Comparison of ENCODE assay signal across 27 cellular contexts in the genomic region with DNA sequence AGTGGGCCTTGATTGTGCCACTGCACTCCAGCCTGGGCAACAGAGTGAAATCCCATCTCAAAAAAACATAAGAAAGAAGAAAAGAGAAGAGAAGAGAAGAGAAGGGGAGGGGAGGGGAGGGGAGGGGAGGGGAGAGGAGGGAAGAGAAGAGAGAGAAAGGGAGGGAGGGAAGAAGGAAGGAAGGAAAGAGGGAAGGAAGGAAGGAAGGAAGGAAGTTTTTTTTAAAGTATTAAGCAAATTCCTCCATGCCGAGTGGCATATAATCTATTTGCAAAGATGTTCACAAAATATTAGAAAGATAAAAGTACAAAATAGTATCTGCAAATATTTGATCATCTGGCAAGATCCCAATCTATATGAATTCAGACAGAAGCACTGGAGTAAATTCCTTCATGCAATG.
"Had no signal": no experiment of that assay in that cellular context is flagged by ENCODE, and none has a peak within 500 bp of the region (broad histone marks: within the 10 kb centered on the region; RNA-seq: fewer than 3 reads in every experiment).

No MANE protein-coding gene starts in this region.

- DNase-seq: stimulated activated CD4-positive, alpha-beta T cell treated with anti-CD3 and anti-CD28 coated beads, Interleukin-2, amount 100 ng/mL, for 48 hours; stimulated activated CD4-positive, alpha-beta T cell treated with anti-CD3 and anti-CD28 coated beads, Interleukin-4, amount 100 ng/mL, for 1 hour; stimulated activated CD4-positive, alpha-beta T cell treated with anti-CD3 and anti-CD28 coated beads, Interleukin-4, amount 100 ng/mL, for 24 hours; stimulated activated CD4-positive, alpha-beta T cell treated with anti-CD3 and anti-CD28 coated beads, Interleukin-4, amount 100 ng/mL, for 4 hours; stimulated activated CD8-positive, alpha-beta memory T cell treated with anti-CD3 and anti-CD28 coated beads, Interleukin-4, amount 100 ng/mL, for 48 hours; stimulated activated naive B cell treated with anti-CD40 and anti-IgM and Interleukin-4, amounts not matched to agents 10 μg/mL and 1 μg/mL and 100 μg/mL, for 72 hours; stimulated activated naive CD4-positive, alpha-beta T cell; stimulated activated naive CD4-positive, alpha-beta T cell treated with Interleukin-2 at 50 U/mL for 16 hours; stimulated activated naive CD8-positive, alpha-beta T cell treated with anti-CD3 and anti-CD28 coated beads, Interleukin-15, amount 100 ng/mL, for 72 hours; stimulated activated naive CD8-positive, alpha-beta T cell treated with anti-CD3 and anti-CD28 coated beads, Interleukin-15, Interleukin-2, amounts not matched to agents 100 U/mL and 50 U/mL, for 24 hours; stomach; substantia nigra; testis; thyroid gland; tibial artery; transverse colon; trophoblast cell; upper lobe of left lung; upper lobe of right lung; uterus had no signal

- H3K4me3 ChIP-seq: stomach, suprapubic skin, testis, thoracic aorta, thyroid gland, tibial artery, tibial nerve, transverse colon, upper lobe of left lung, upper lobe of right lung, uterus, vagina had no signal

- H3K27me3 ChIP-seq: stomach, suprapubic skin, testis, thyroid gland, tibial artery, tibial nerve, transverse colon, upper lobe of left lung, upper lobe of right lung, uterus, vagina had no signal

- H3K27ac ChIP-seq: stomach, suprapubic skin, testis, thoracic aorta, thyroid gland, tibial artery, tibial nerve, transverse colon, upper lobe of left lung, upper lobe of right lung, uterus, vagina had no signal

- H3K4me1 ChIP-seq: stomach, suprapubic skin, testis, thyroid gland, tibial artery, tibial nerve, transverse colon, upper lobe of left lung, upper lobe of right lung, uterus, vagina had no signal

- ATAC-seq: stimulated activated effector memory CD8-positive, alpha-beta T cell treated with anti-CD3 and anti-CD28 coated beads, Interleukin-12 subunit alpha, Interleukin-12 subunit beta, amount 100 ng/mL, for 72 hours; stimulated activated memory B cell treated with anti-CD40 and anti-IgM and Interleukin-4, amounts not matched to agents 10 μg/mL and 1 μg/mL and 100 μg/mL, for 72 hours; stimulated activated naive B cell treated with anti-CD40 and anti-IgM and Interleukin-4, amounts not matched to agents 10 μg/mL and 1 μg/mL and 100 μg/mL, for 72 hours; stimulated activated naive CD8-positive, alpha-beta T cell treated with anti-CD3 and anti-CD28 coated beads, Interleukin-15, amount 100 ng/mL, for 72 hours; stimulated activated naive CD8-positive, alpha-beta T cell treated with anti-CD3 and anti-CD28 coated beads, Interleukin-15, Interleukin-2, amounts not matched to agents 100 U/mL and 50 U/mL, for 24 hours; upper lobe of right lung had no signal

- FAIRE-seq: urothelium cell line had no signal

- H3K36me3 ChIP-seq: stomach, suprapubic skin, thoracic aorta, thyroid gland, tibial artery, tibial nerve, transverse colon, upper lobe of left lung, upper lobe of right lung, uterus, vagina had no signal

- H3K9me3 ChIP-seq: testis, thyroid gland, tibial artery, transverse colon, upper lobe of left lung, upper lobe of right lung, vagina had no signal
